17 cellular contexts compared by ENCODE assay signal in genomic region chr5:129477544-129477943, GRCh38. TPM values are rescaled to one million over a fixed set of nuclear protein-coding genes. Genes with fewer than 3 reads are reported as not detected.
DNase-seq lines count a peak whose midpoint lies in the region; ATAC-seq and TF ChIP-seq lines count a peak whose summit lies in the region.
"Had no signal": no experiment of that assay in that cellular context is flagged by ENCODE, and none has a peak within 500 bp of the region (broad histone marks: within the 10 kb centered on the region; RNA-seq: fewer than 3 reads in every experiment).

No MANE protein-coding gene starts in this region.

- ATAC-seq in heart left ventricle (peak; percentile 36 to 77 (median 74)), left cardiac atrium (peak; percentile 59 to 88), psoas muscle (peak in 3 of 4 donors; percentile 72 to 90 (median 88)), HG03439 (IDR thresholded peaks at IDR 0.05; ENCODE audit: unreplicated experiment) (no peak)

- intact Hi-C loops in heart left ventricle (cut with DNase I) (no loop called here), left ventricle myocardium inferior (cut with micrococcal nuclease) (no loop called here), left cardiac atrium (cut with DNase I) (no loop called here), psoas muscle (cut with DNase I) (no loop called here)

- 10 to 25% (median 16%) methylated on average over 1 of the region's 1 CpG for WGBS in heart left ventricle, 4 donors
- 12 to 15% (median 14%) methylated on average over 1 of the region's 1 CpG for WGBS in psoas muscle, 3 donors

- DNase-seq in heart left ventricle (no peak), left ventricle myocardium inferior (no peak), left cardiac atrium (no peak), psoas muscle (no peak), kidney glomerular epithelial cell (lab: John Stamatoyannopoulos, UW) (no peak), RWPE1 (ENCODE audit: low spot score) (no peak)
- DNase-seq: C1 segment of cervical spinal cord; Calu3; CD4-positive, alpha-beta memory T cell; COR-L47; DND-41; GM23248; H7; HCEC 1CT had no signal

- no peaks in the 10 kb centered on the region for H3K27me3 ChIP-seq in heart left ventricle
- H3K27me3 ChIP-seq in left ventricle myocardium inferior (ENCODE audit: low read depth), result no peaks in the 10 kb centered on the region
- H3K27me3 ChIP-seq in psoas muscle (ENCODE audit: insufficient read depth in 3 of 3, low read length in 2 of 3), result no peaks in the 10 kb centered on the region

- H3K4me3 ChIP-seq in heart left ventricle, result no peak overlapping the region
- no peak overlapping the region for H3K4me3 ChIP-seq in left ventricle myocardium inferior
- no peak overlapping the region for H3K4me3 ChIP-seq in psoas muscle
- H3K4me3 ChIP-seq: GM23248 had no signal

- TF ChIP-seq CTCF in heart left ventricle (IDR thresholded peaks at IDR 0.05) (no peak), left ventricle myocardium inferior (IDR thresholded peaks at IDR 0.05; ENCODE audit: borderline replicate concordance) (no peak), psoas muscle (IDR thresholded peaks at IDR 0.05) (no peak), RWPE1 (conservative IDR thresholded peaks at IDR 0.05; ENCODE audit: low read depth) (no peak)

- H3K9me3 ChIP-seq in heart left ventricle (no peaks in the 10 kb centered on the region), left ventricle myocardium inferior (replicated peaks) (no peaks in the 10 kb centered on the region), psoas muscle (no peaks in the 10 kb centered on the region)

- peaks cover 0 to 5% (median 0%) of the 10 kb centered on the region in 12 donors for H3K4me1 ChIP-seq in heart left ventricle
- peaks cover 10% of the 10 kb centered on the region for H3K4me1 ChIP-seq in left ventricle myocardium inferior
- no peaks in the 10 kb centered on the region for H3K4me1 ChIP-seq in psoas muscle

- H3K36me3 ChIP-seq in heart left ventricle (no peaks in the 10 kb centered on the region), left ventricle myocardium inferior (no peaks in the 10 kb centered on the region), psoas muscle (ENCODE audit: insufficient read depth in 1 of 2, low read depth in 1 of 2) (no peaks in the 10 kb centered on the region)

- H3K27ac ChIP-seq in heart left ventricle (no peak overlapping the region), left ventricle myocardium inferior (replicated peaks) (no peak overlapping the region), psoas muscle (no peak overlapping the region), RWPE1 (no peak overlapping the region)
- H3K27ac ChIP-seq: GM23248 had no signal

- POLR2A ChIA-PET in RWPE1 (lab: Yijun Ruan, JAX; ENCODE audit: low non-redundant PET), result no interaction called here

- CTCF ChIA-PET in RWPE1 (lab: Yijun Ruan, JAX), result interaction anchor here (0.6 to 0.7 kb wide), 2 partner anchors 163 to 571 kb away, joined by 3 to 4 read pairs; no protein-coding TSS in a partner anchor

- TF ChIP-seq POLR2A in heart left ventricle (IDR thresholded peaks at IDR 0.05), result no peak

RNA-seq across cellular contexts. Expression of gene ADAMTS19, which starts 17.4 kb away (rescaled TPM):
- total RNA-seq in heart left ventricle (1 to 10 TPM in 2 of 9 donors, under 1 TPM in 5, not detected in 2; 0.16 to 1.2 (median 0.56) TPM), left ventricle myocardium inferior (0.38 TPM), left cardiac atrium (1 to 10 TPM; 2.4 to 2.9 TPM), psoas muscle (under 1 TPM in 3 of 4 donors, not detected in 1; 0.34 to 0.69 (median 0.52) TPM)
- polyA plus RNA-seq in heart left ventricle (under 1 TPM in 1 of 2 donors, not detected in 1; 0.22 TPM), psoas muscle (under 1 TPM; 0.01 to 0.14 (median 0.08) TPM)
- total RNA-seq: A172; A673; Calu3; CD4-positive, alpha-beta memory T cell; GM23248 had no signal
- polyA plus RNA-seq: CD4-positive, alpha-beta memory T cell; GM23248 had no signal
